ENCODE assay signal across 35 cellular contexts in the genomic region with DNA sequence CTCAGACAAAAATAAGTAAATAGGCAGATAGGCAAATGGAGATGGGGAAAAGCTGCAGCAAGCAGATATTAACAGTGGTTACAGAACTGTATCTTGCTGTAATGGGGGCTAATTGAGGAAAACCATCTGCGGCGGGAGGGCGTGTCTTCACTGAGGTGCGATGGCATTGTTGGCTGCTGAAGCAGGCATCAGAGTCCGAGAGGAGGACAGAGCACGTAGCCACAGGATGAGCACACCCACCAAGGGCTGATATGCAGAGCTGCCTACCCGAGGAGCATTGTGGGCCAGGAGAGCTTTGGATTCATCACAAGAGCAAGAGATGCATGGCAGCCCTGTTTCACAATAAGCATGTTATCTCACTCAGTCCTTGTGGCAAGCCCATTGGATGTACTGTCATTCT. TPM values are rescaled to one million over a fixed set of nuclear protein-coding genes. Genes with fewer than 3 reads are reported as not detected.
"Had no signal": no experiment of that assay in that cellular context is flagged by ENCODE, and none has a peak within 500 bp of the region (broad histone marks: within the 10 kb centered on the region; RNA-seq: fewer than 3 reads in every experiment).

No MANE protein-coding gene starts in this region.

- H3K9me3 Mint-ChIP-seq: activated B cell treated with CpG ODN at 0.5 μM for 24 hours; activated CD4-positive, alpha-beta memory T cell treated with anti-CD3 and anti-CD28 coated beads for 36 hours; activated naive CD4-positive, alpha-beta T cell treated with anti-CD3 and anti-CD28 coated beads for 36 hours; activated naive CD4-positive, alpha-beta T cell treated with anti-CD3 and anti-CD28 coated beads, Interleukin-2, amount 50 U/mL, for 24 hours; activated naive CD8-positive, alpha-beta T cell treated with anti-CD3 and anti-CD28 coated beads for 36 hours; activated naive CD8-positive, alpha-beta T cell treated with anti-CD3 and anti-CD28 coated beads, Interleukin-2, amount 50 U/mL, for 24 hours; activated T-helper 1 cell treated with anti-CD3 and anti-CD28 coated beads, Interleukin-12 subunit alpha, Interleukin-12 subunit beta, Interleukin-2, Interleukin-4 antibody, amounts not matched to agents 30 ng/mL and 10 ng/mL and 1 ng/mL, durations not matched to agents 14 hours and 24 hours and 36 hours; activated T-helper 2 cell treated with anti-CD3 and anti-CD28 coated beads, Interferon-gamma antibody, Interleukin-2, Interleukin-4, amounts not matched to agents 10 μg/mL and 5 μg/mL and 100 μg/mL, durations not matched to agents 14 hours and 24 hours and 36 hours; effector memory CD8-positive, alpha-beta T cell; T-helper 2 cell treated with Interferon-gamma antibody and Interleukin-4, amounts not matched to agents 5 μg/mL and 100 μg/mL, for 36 hours had no signal

- H3K4me3 ChIP-seq: adrenal gland, body of pancreas, esophagus muscularis mucosa, gastrocnemius medialis, heart right ventricle had no signal

- H3K27me3 ChIP-seq: adrenal gland, body of pancreas, esophagus muscularis mucosa, foreskin keratinocyte, gastrocnemius medialis, heart right ventricle had no signal

- DNase-seq: activated B cell treated with CpG ODN at 0.5 μM for 24 hours; activated CD4-positive, alpha-beta memory T cell treated with anti-CD3 and anti-CD28 coated beads for 36 hours; activated CD4-positive, alpha-beta T cell treated with anti-CD3 and anti-CD28 coated beads for 48 hours; activated CD4-positive, alpha-beta T cell treated with anti-CD3 and anti-CD28 coated beads, Interleukin-2, amount 50 U/mL, for 1 hour; activated CD8-positive, alpha-beta memory T cell treated with anti-CD3 and anti-CD28 coated beads, Interleukin-2, amount 10 ng/mL, durations not matched to agents 7 days and 5 days; activated CD8-positive, alpha-beta memory T cell treated with anti-CD3 and anti-CD28 coated beads, Interleukin-2, amount 50 U/mL, for 4 hours; activated CD8-positive, alpha-beta T cell treated with anti-CD3 and anti-CD28 coated beads, Interleukin-2, amount 10 ng/mL, durations not matched to agents 7 days and 5 days; activated effector memory CD4-positive, alpha-beta T cell treated with anti-CD3 and anti-CD28 coated beads, Interleukin-2, amount 50 U/mL, for 16 hours; activated naive CD4-positive, alpha-beta T cell treated with anti-CD3 and anti-CD28 coated beads for 36 hours; activated naive CD8-positive, alpha-beta T cell treated with anti-CD3 and anti-CD28 coated beads for 36 hours; activated naive CD8-positive, alpha-beta T cell treated with anti-CD3 and anti-CD28 coated beads, Interleukin-2, amount 50 U/mL, for 24 hours; activated T-cell treated with anti-CD3 and anti-CD28 coated beads, Interleukin-2, amount 50 U/mL, for 1 hour; activated T-cell treated with anti-CD3 and anti-CD28 coated beads, Interleukin-2, amount 50 U/mL, for 48 hours; adrenal gland; amygdala; aorta; body of pancreas; caudate nucleus; cortex of kidney; dermis blood vessel endothelial cell; effector CD4-positive, alpha-beta T cell; effector memory CD8-positive, alpha-beta T cell; erythroblast; foreskin keratinocyte; gastrocnemius medialis; heart right ventricle; T-helper 17 cell; T1000; WERI-Rb-1 had no signal

- H3K4me1 Mint-ChIP-seq: activated B cell treated with CpG ODN at 0.5 μM for 24 hours; activated CD8-positive, alpha-beta memory T cell treated with anti-CD3 and anti-CD28 coated beads, Interleukin-2, amount 10 ng/mL, durations not matched to agents 7 days and 5 days; activated naive CD4-positive, alpha-beta T cell treated with anti-CD3 and anti-CD28 coated beads, Interleukin-2, amount 50 U/mL, for 24 hours; activated naive CD8-positive, alpha-beta T cell treated with anti-CD3 and anti-CD28 coated beads for 36 hours; activated naive CD8-positive, alpha-beta T cell treated with anti-CD3 and anti-CD28 coated beads, Interleukin-2, amount 50 U/mL, for 24 hours; T-helper 17 cell had no signal

- H3K27me3 Mint-ChIP-seq: activated B cell treated with CpG ODN at 0.5 μM for 24 hours had no signal

- H3K36me3 Mint-ChIP-seq: activated CD4-positive, alpha-beta memory T cell treated with anti-CD3 and anti-CD28 coated beads for 36 hours; activated CD8-positive, alpha-beta memory T cell treated with anti-CD3 and anti-CD28 coated beads, Interleukin-2, amount 10 ng/mL, durations not matched to agents 7 days and 5 days; activated naive CD4-positive, alpha-beta T cell treated with anti-CD3 and anti-CD28 coated beads, Interleukin-2, amount 50 U/mL, for 24 hours; activated naive CD8-positive, alpha-beta T cell treated with anti-CD3 and anti-CD28 coated beads for 36 hours had no signal

- H3K36me3 ChIP-seq: adrenal gland, esophagus muscularis mucosa, gastrocnemius medialis, heart right ventricle, WERI-Rb-1 had no signal

- H3K27ac Mint-ChIP-seq: activated B cell treated with CpG ODN at 0.5 μM for 24 hours; activated CD4-positive, alpha-beta memory T cell treated with anti-CD3 and anti-CD28 coated beads for 36 hours; activated CD8-positive, alpha-beta memory T cell treated with anti-CD3 and anti-CD28 coated beads, Interleukin-2, amount 10 ng/mL, durations not matched to agents 7 days and 5 days; activated CD8-positive, alpha-beta T cell treated with anti-CD3 and anti-CD28 coated beads, Interleukin-2, amount 10 ng/mL, durations not matched to agents 7 days and 5 days; activated naive CD4-positive, alpha-beta T cell treated with anti-CD3 and anti-CD28 coated beads for 36 hours; activated naive CD4-positive, alpha-beta T cell treated with anti-CD3 and anti-CD28 coated beads, Interleukin-2, amount 50 U/mL, for 24 hours; activated naive CD8-positive, alpha-beta T cell treated with anti-CD3 and anti-CD28 coated beads for 36 hours; activated naive CD8-positive, alpha-beta T cell treated with anti-CD3 and anti-CD28 coated beads, Interleukin-2, amount 50 U/mL, for 24 hours; activated T-helper 1 cell treated with anti-CD3 and anti-CD28 coated beads, Interleukin-12 subunit alpha, Interleukin-12 subunit beta, Interleukin-2, Interleukin-4 antibody, amounts not matched to agents 30 ng/mL and 10 ng/mL and 1 ng/mL, durations not matched to agents 14 hours and 24 hours and 36 hours; activated T-helper 2 cell treated with anti-CD3 and anti-CD28 coated beads, Interferon-gamma antibody, Interleukin-2, Interleukin-4, amounts not matched to agents 10 μg/mL and 5 μg/mL and 100 μg/mL, durations not matched to agents 14 hours and 24 hours and 36 hours; effector memory CD8-positive, alpha-beta T cell; T-helper 17 cell; T-helper 2 cell treated with Interferon-gamma antibody and Interleukin-4, amounts not matched to agents 5 μg/mL and 100 μg/mL, for 36 hours had no signal

- H3K4me1 ChIP-seq: adrenal gland, body of pancreas, esophagus muscularis mucosa, foreskin keratinocyte, gastrocnemius medialis, heart right ventricle had no signal

- H3K9me3 ChIP-seq: adrenal gland, body of pancreas, gastrocnemius medialis had no signal

- H3K4me3 Mint-ChIP-seq: activated B cell treated with CpG ODN at 0.5 μM for 24 hours; activated CD4-positive, alpha-beta memory T cell treated with anti-CD3 and anti-CD28 coated beads for 36 hours; activated CD8-positive, alpha-beta memory T cell treated with anti-CD3 and anti-CD28 coated beads, Interleukin-2, amount 10 ng/mL, durations not matched to agents 7 days and 5 days; activated CD8-positive, alpha-beta T cell treated with anti-CD3 and anti-CD28 coated beads, Interleukin-2, amount 10 ng/mL, durations not matched to agents 7 days and 5 days; activated naive CD4-positive, alpha-beta T cell treated with anti-CD3 and anti-CD28 coated beads for 36 hours; activated naive CD4-positive, alpha-beta T cell treated with anti-CD3 and anti-CD28 coated beads, Interleukin-2, amount 50 U/mL, for 24 hours; activated naive CD8-positive, alpha-beta T cell treated with anti-CD3 and anti-CD28 coated beads for 36 hours; activated naive CD8-positive, alpha-beta T cell treated with anti-CD3 and anti-CD28 coated beads, Interleukin-2, amount 50 U/mL, for 24 hours; activated T-helper 1 cell treated with anti-CD3 and anti-CD28 coated beads, Interleukin-12 subunit alpha, Interleukin-12 subunit beta, Interleukin-2, Interleukin-4 antibody, amounts not matched to agents 30 ng/mL and 10 ng/mL and 1 ng/mL, durations not matched to agents 14 hours and 24 hours and 36 hours; effector memory CD8-positive, alpha-beta T cell; T-helper 17 cell; T-helper 2 cell treated with Interferon-gamma antibody and Interleukin-4, amounts not matched to agents 5 μg/mL and 100 μg/mL, for 36 hours had no signal

- ATAC-seq: activated CD4-positive, CD25-positive, alpha-beta regulatory T cell treated with anti-CD3 and anti-CD28 coated beads, Interleukin-2, amount 50 U/mL, for 24 hours; activated CD8-positive, alpha-beta memory T cell treated with anti-CD3 and anti-CD28 coated beads, Interleukin-2, amount 10 ng/mL, durations not matched to agents 7 days and 5 days; activated CD8-positive, alpha-beta T cell treated with anti-CD3 and anti-CD28 coated beads, Interleukin-2, amount 10 ng/mL, durations not matched to agents 7 days and 5 days; activated naive CD8-positive, alpha-beta T cell treated with anti-CD3 and anti-CD28 coated beads, Interleukin-2, amount 50 U/mL, for 24 hours; body of pancreas; effector memory CD8-positive, alpha-beta T cell; foreskin keratinocyte; gastrocnemius medialis; heart right ventricle; T-helper 17 cell had no signal

RNA-seq across cellular contexts. Expression of gene CHRNA7, which starts 30.4 kb away (rescaled TPM):
- total RNA-seq: activated B cell treated with CpG ODN at 0.5 μM for 24 hours; activated CD4-positive, alpha-beta memory T cell treated with anti-CD3 and anti-CD28 coated beads for 36 hours; activated naive CD4-positive, alpha-beta T cell treated with anti-CD3 and anti-CD28 coated beads for 36 hours; activated T-helper 1 cell treated with anti-CD3 and anti-CD28 coated beads, Interleukin-12 subunit alpha, Interleukin-12 subunit beta, Interleukin-2, Interleukin-4 antibody, amounts not matched to agents 30 ng/mL and 10 ng/mL and 1 ng/mL, durations not matched to agents 14 hours and 24 hours and 36 hours had no signal
